19 cellular contexts compared by ENCODE assay signal in the genomic region with DNA sequence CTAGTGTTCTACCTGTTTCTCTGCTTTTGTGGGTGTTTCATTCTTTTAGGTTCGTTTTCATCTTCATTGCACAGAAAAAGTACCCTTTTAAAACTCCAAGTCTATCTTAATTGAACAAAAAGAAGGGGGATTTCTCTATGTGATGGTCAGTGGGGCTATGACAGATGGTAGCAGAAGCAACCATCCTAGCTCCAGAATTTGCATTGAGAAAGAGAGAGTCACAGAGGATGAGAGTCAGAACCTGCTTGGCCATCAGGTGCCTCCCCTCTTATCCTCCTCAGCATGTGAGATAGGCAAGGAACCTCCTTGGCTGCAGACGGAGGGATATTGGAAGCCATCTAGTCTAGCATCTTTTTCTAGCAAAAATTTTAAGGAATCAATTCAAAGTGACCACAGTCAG.
A peak's percentile ranks its signal among the peaks of the same experiment; 100 is the strongest.
DNase-seq lines count a peak whose midpoint lies in the region; ATAC-seq and TF ChIP-seq lines count a peak whose summit lies in the region.
"Had no signal": no experiment of that assay in that cellular context is flagged by ENCODE, and none has a peak within 500 bp of the region (broad histone marks: within the 10 kb centered on the region; RNA-seq: fewer than 3 reads in every experiment).

No MANE protein-coding gene starts in this region.

- WGBS in thyroid gland, 2 donors: 69 to 83% methylated on average over 2 of the region's 2 CpGs

- H3K4me1 ChIP-seq in OCI-LY3 (ENCODE audit: low read length): peaks cover 56% of the 10 kb centered on the region
- no peaks in the 10 kb centered on the region for H3K4me1 ChIP-seq in Peyer's patch
- no peaks in the 10 kb centered on the region for H3K4me1 ChIP-seq in thyroid gland

- H3K27me3 ChIP-seq in OCI-LY3 (ENCODE audit: low read depth, low read length) (no peaks in the 10 kb centered on the region), Peyer's patch (no peaks in the 10 kb centered on the region), thyroid gland (no peaks in the 10 kb centered on the region)

- intact Hi-C loops in thyroid gland (cut with DNase I): no loop called here

- TF ChIP-seq CTCF in OCI-LY3 (IDR thresholded peaks at IDR 0.05; ENCODE audit: low read depth, low read length) (no peak), Peyer's patch (IDR thresholded peaks at IDR 0.05) (no peak), thyroid gland (IDR thresholded peaks at IDR 0.05) (no peak)

- H4K20me1 ChIP-seq in OCI-LY3 (ENCODE audit: insufficient read depth, low read length): no peaks in the 10 kb centered on the region

- ATAC-seq in GM18868 (IDR thresholded peaks at IDR 0.05; ENCODE audit: unreplicated experiment): peak; percentile 49
- peak; percentile 43 for ATAC-seq in GM21786 (IDR thresholded peaks at IDR 0.05; ENCODE audit: unreplicated experiment)
- ATAC-seq in HG02840 (IDR thresholded peaks at IDR 0.05; ENCODE audit: low FRiP score, unreplicated experiment): peak; percentile 55
- ATAC-seq: Panc1 had no signal

- DNase-seq in SW 1271 (lab: John Stamatoyannopoulos, UW): no peak
- no peak for DNase-seq in Peyer's patch
- DNase-seq in thyroid gland: no peak
- no peak for DNase-seq in NCI-H510A treated with DMSO at 0.1 percent for 48 hours (lab: John Stamatoyannopoulos, UW)
- DNase-seq: CD8-positive, alpha-beta memory T cell; NCI-H1105; NCI-H146; NCI-H2029; NCI-H2227 treated with DMSO at 0.1 percent for 48 hours; NCI-H510A; NCI-H748 treated with DMSO at 0.1 percent for 48 hours; NK-92 treated with Interleukin-12 subunit alpha and Interleukin-12 subunit beta, amount 100 ng/mL, for 24 hours; T-helper 1 cell had no signal

- H3K9me3 ChIP-seq in OCI-LY3 (ENCODE audit: insufficient read depth, low read length) (peaks cover 8% of the 10 kb centered on the region; the same call in 1 of the 2 replicates), Peyer's patch (no peaks in the 10 kb centered on the region), thyroid gland (no peaks in the 10 kb centered on the region)

- TF ChIP-seq POLR2A in Peyer's patch (IDR thresholded peaks at IDR 0.05) (no peak), thyroid gland (IDR thresholded peaks at IDR 0.05) (no peak)

- H2AFZ ChIP-seq in OCI-LY3 (ENCODE audit: low read depth, low read length): no peak overlapping the region

- H3K36me3 ChIP-seq in OCI-LY3 (replicated peaks; ENCODE audit: low read depth, low read length) (peaks cover 8% of the 10 kb centered on the region), Peyer's patch (no peaks in the 10 kb centered on the region), thyroid gland (no peaks in the 10 kb centered on the region)

- peak overlapping the region; percentile 37 for H3K27ac ChIP-seq in OCI-LY3 (ENCODE audit: low read length)
- H3K27ac ChIP-seq in Peyer's patch: no peak overlapping the region
- no peak overlapping the region for H3K27ac ChIP-seq in thyroid gland
- H3K27ac ChIP-seq: C4-2B had no signal

- peak overlapping the region; percentile 3; the same call in 1 of the 2 replicates for H3K4me2 ChIP-seq in OCI-LY3 (ENCODE audit: low read length)

- H3K4me3 ChIP-seq in OCI-LY3 (ENCODE audit: low read length) (no peak overlapping the region), Peyer's patch (no peak overlapping the region), thyroid gland (replicated peaks in 1 of 3) (no peak overlapping the region)

- no peak overlapping the region for H3K9ac ChIP-seq in OCI-LY3 (ENCODE audit: low read length)

- H3K79me2 ChIP-seq in OCI-LY3 (ENCODE audit: low read length): no peaks in the 10 kb centered on the region
